8 cellular contexts compared by ENCODE assay signal in genomic region chr5:1542755-1543154, GRCh38. TPM values are rescaled to one million over a fixed set of nuclear protein-coding genes. Genes with fewer than 3 reads are reported as not detected.
DNase-seq lines count a peak whose midpoint lies in the region; ATAC-seq and TF ChIP-seq lines count a peak whose summit lies in the region.

No MANE protein-coding gene starts in this region.

- no peak for ATAC-seq in HG03108 (IDR thresholded peaks at IDR 0.05; ENCODE audit: unreplicated experiment)

- no peak overlapping the region for H3K4me3 ChIP-seq in esophagus muscularis mucosa
- H3K4me3 ChIP-seq in WERI-Rb-1 (ENCODE audit: low read depth, low read length): no peak overlapping the region

- WGBS in esophagus muscularis mucosa: 57% methylated on average over 3 of the region's 3 CpGs

- peak; percentile 73 for TF ChIP-seq EP300 in esophagus muscularis mucosa (IDR thresholded peaks at IDR 0.05)

- no peak for TF ChIP-seq POLR2A in esophagus muscularis mucosa (IDR thresholded peaks at IDR 0.05; ENCODE audit: low read depth)

- TF ChIP-seq CTCF in esophagus muscularis mucosa (IDR thresholded peaks at IDR 0.05): no peak
- no peak for TF ChIP-seq CTCF in WERI-Rb-1 (IDR thresholded peaks at IDR 0.05; ENCODE audit: low read depth, low read length)

- H3K4me1 ChIP-seq in esophagus muscularis mucosa: peaks cover 12 to 23% (median 19%) of the 10 kb centered on the region in 4 donors

- H3K36me3 ChIP-seq in esophagus muscularis mucosa: no peaks in the 10 kb centered on the region
- H3K36me3 ChIP-seq in WERI-Rb-1: no peaks in the 10 kb centered on the region

- intact Hi-C loops in esophagus muscularis mucosa (cut with DNase I): no loop called here

- H3K27me3 ChIP-seq in esophagus muscularis mucosa (no peaks in the 10 kb centered on the region), WERI-Rb-1 (ENCODE audit: insufficient read depth, low read depth, severe bottlenecking) (no peaks in the 10 kb centered on the region)

- DNase-seq in AG20443 (ENCODE audit: low spot score) (peak; percentile 63), NCI-H2029 treated with DMSO at 0.1 percent for 48 hours (lab: John Stamatoyannopoulos, UW) (peak; percentile 73), esophagus muscularis mucosa (ENCODE audit: extremely low spot score) (no peak), mesenteric fat pad (ENCODE audit: low spot score) (peak; percentile 90), NCI-H2081 (lab: John Stamatoyannopoulos, UW) (no peak), COR-L47 (lab: John Stamatoyannopoulos, UW) (no peak), WERI-Rb-1 (no peak)

- H3K9me3 ChIP-seq in esophagus muscularis mucosa (no peaks in the 10 kb centered on the region), WERI-Rb-1 (ENCODE audit: severe bottlenecking) (no peaks in the 10 kb centered on the region)

- H3K27ac ChIP-seq in esophagus muscularis mucosa (replicated peaks in 1 of 4) (peak overlapping the region in 3 of 4 donors; percentile 16 to 52 (median 50)), WERI-Rb-1 (no peak overlapping the region)

RNA-seq across cellular contexts. Expression of gene LPCAT1, which starts 19.0 kb away (rescaled TPM):
- total RNA-seq in esophagus muscularis mucosa (10 to 100 TPM; 22.5 to 51.7 (median 35.0) TPM), mesenteric fat pad (45.7 TPM)

Comparison
In these comparisons a context has a peak if more than half of its experiments do, and no peak if none do; other contexts are left out.
1. DNase-seq: peak in AG20443 (single experiment), NCI-H2029 treated with DMSO at 0.1 percent for 48 hours (single experiment) and mesenteric fat pad (single experiment); none in esophagus muscularis mucosa (single experiment), NCI-H2081 (0 of 2), COR-L47 (single experiment) and WERI-Rb-1 (single experiment).